Comparison of ENCODE assay signal across 21 cellular contexts in the genomic region with DNA sequence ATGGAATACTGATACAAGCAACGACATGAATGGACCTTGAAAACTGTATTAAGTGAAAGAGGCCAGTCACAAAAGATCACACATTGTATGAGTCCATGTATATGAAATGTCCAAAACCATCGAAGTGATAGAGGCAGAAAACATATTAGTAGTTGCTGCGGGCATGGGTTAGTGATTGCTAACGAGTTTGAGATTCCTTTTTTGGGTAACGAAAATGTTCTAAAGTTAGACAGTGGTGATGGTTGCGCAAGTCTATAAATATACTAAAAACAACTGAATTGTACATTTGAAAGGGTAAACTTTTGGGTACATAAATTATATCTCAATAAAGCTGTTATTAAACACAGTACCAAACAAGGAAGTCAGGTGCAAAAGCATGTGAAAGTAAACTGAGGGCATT.
"Had no signal": no experiment of that assay in that cellular context is flagged by ENCODE, and none has a peak within 500 bp of the region (broad histone marks: within the 10 kb centered on the region; RNA-seq: fewer than 3 reads in every experiment).

No MANE protein-coding gene starts in this region.

- FAIRE-seq: astrocyte had no signal

- DNase-seq: activated CD4-positive, alpha-beta memory T cell treated with anti-CD3 and anti-CD28 coated beads, Interleukin-2, amount 10 ng/mL, durations not matched to agents 7 days and 5 days; activated CD4-positive, alpha-beta T cell treated with anti-CD3 and anti-CD28 coated beads, Interleukin-2, amount 10 ng/mL, durations not matched to agents 7 days and 5 days; activated CD4-positive, CD25-positive, alpha-beta regulatory T cell; activated gamma-delta T cell; activated naive CD4-positive, alpha-beta T cell treated with anti-CD3 and anti-CD28 coated beads for 36 hours; activated T-cell treated with anti-CD3 and anti-CD28 coated beads for 4 hours; activated T-cell treated with anti-CD3 and anti-CD28 coated beads, Interleukin-2, amount 50 U/mL, for 48 hours; amygdala; MG63; NCI-H1092; NCI-H1417; NCI-H1930; NCI-H2107; NCI-H2171 treated with DMSO at 0.1 percent for 48 hours; NCI-H226; NCI-H526; NCI-H774; SIG-M5; T-helper 17 cell; T-helper 9 cell had no signal
